1 cellular context compared by ENCODE assay signal in the genomic region with DNA sequence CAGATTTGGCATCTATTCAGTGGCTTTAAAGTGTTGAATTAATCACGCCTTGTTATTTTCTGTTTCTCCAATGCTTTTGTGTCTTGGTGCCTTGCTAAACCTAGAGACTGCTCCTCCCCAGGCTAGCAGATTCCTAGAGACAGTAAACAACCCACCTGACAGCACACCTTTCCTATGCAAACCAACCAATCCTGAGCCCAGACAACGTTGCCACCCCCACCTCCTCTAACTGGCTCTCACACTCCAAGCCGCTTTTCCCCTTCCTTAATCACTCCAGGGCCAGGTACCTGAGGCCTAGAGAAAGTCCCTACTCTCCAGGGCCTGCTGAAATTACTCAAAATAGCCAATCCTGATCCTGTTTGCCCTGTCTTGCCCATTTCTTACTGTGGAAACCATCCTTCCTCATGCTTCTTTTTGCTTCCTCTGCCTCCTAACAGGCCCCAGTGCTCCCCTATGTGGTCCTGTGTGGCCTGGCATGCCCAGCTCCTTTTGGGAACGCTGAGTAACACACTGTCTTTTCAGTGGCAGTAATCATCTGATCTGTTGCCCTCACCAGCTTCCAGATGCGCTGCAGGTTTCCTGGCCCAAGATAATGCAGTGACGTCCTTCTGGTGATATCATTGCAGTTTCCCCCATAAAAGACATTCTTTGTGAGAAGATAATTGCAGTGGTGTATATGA.
A peak's percentile ranks its signal among the peaks of the same experiment; 100 is the strongest.
TF ChIP-seq lines count a peak whose summit lies in the region.

No MANE protein-coding gene starts in this region.

TF ChIP-seq in H1, 55 proteins besides CTCF, POLR2A, EP300 and RAD21:
- TF ChIP-seq SAP30 (IDR thresholded peaks at IDR 0.05; ENCODE audit: insufficient read depth, insufficient replicate concordance, low read length) (no peak), ASH2L (IDR thresholded peaks at IDR 0.05; ENCODE audit: low read length) (peak; percentile 49), SIN3A (conservative IDR thresholded peaks at IDR 0.05 in 1 of 2, IDR thresholded peaks at IDR 0.05 in 1 of 2; ENCODE audit: low read depth in 1 of 2, low read length in 2 of 2) (0 out of 4 replicates have a peak, but pooled peaks of 1 of the 2 experiments have one; percentile 4)
- TF ChIP-seq, protein P1, sequence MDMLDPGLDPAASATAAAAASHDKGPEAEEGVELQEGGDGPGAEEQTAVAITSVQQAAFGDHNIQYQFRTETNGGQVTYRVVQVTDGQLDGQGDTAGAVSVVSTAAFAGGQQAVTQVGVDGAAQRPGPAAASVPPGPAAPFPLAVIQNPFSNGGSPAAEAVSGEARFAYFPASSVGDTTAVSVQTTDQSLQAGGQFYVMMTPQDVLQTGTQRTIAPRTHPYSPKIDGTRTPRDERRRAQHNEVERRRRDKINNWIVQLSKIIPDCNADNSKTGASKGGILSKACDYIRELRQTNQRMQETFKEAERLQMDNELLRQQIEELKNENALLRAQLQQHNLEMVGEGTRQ (IDR thresholded peaks at IDR 0.05; ENCODE audit: low read length), result 0 out of 2 replicates have a peak, but pooled peaks have one; percentile 8
- TF ChIP-seq, protein P2, sequence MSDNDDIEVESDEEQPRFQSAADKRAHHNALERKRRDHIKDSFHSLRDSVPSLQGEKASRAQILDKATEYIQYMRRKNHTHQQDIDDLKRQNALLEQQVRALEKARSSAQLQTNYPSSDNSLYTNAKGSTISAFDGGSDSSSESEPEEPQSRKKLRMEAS (IDR thresholded peaks at IDR 0.05), result peak; percentile 35; the same call in 1 of the 2 replicates
- TF ChIP-seq, protein P3, sequence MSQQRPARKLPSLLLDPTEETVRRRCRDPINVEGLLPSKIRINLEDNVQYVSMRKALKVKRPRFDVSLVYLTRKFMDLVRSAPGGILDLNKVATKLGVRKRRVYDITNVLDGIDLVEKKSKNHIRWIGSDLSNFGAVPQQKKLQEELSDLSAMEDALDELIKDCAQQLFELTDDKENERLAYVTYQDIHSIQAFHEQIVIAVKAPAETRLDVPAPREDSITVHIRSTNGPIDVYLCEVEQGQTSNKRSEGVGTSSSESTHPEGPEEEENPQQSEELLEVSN (IDR thresholded peaks at IDR 0.05), result no peak
